In the genomic region with DNA sequence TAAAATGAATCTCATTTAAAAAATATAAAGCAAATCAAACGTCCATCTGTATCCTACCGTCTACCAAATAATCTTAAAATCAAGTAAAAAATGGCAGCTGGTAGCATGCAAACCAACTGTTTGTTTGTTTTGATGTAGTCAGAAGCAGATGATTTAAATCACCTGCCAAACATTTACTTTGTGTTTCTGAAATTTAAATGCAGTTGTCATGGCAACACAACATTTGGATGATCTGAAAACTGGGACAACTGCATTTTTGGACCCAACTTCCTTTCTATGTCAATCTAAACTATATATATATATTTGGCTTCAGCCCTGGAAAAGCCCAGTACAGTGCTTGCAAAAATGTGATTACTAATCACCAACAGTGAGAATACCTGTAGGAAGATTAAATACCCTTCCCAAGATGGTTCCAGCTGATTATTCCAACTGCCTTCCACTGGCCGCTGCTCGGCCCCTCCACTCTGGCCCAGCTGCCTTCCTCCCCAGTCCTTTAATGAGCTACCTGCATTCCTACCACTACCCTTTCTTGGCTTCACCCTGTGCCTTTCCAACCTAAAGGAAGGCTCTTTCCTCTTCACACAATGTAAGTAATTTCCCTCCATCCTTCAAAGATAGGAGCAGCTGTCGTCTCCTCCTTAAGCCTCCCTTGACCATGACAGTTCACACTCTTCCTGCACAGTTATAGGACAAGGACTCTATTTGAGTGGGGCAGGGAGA, we compare ENCODE assay signal across 2 cellular contexts.
TF ChIP-seq lines count a peak whose summit lies in the region.

No MANE protein-coding gene starts in this region.

TF ChIP-seq in GM23338, 12 proteins besides CTCF, POLR2A, EP300 and RAD21:
- TF ChIP-seq ZNF331 (CRISPR knock-in tag; IDR thresholded peaks at IDR 0.05; ENCODE audit: low read depth) (no peak), NANOG (IDR thresholded peaks at IDR 0.05; ENCODE audit: borderline replicate concordance) (no peak)

TF ChIP-seq in K562, 482 proteins besides CTCF, POLR2A, EP300 and RAD21 (continues in another document):
- TF ChIP-seq ETV6 (IDR thresholded peaks at IDR 0.05; ENCODE audit: borderline replicate concordance in 1 of 2, low read depth in 2 of 2, low read length in 1 of 2) = no peak
- TF ChIP-seq ETV6 (CRISPR knock-in tag; IDR thresholded peaks at IDR 0.05; ENCODE audit: borderline replicate concordance) = no peak
- TF ChIP-seq ZEB2 (IDR thresholded peaks at IDR 0.05) = 0 out of 2 replicates have a peak, but pooled peaks have one; percentile 21
- TF ChIP-seq CTBP1 (IDR thresholded peaks at IDR 0.05; ENCODE audit: borderline replicate concordance) = no peak
- TF ChIP-seq PYGO2 (tag; IDR thresholded peaks at IDR 0.05) = no peak
- TF ChIP-seq EHMT2 (IDR thresholded peaks at IDR 0.05) = 0 out of 2 replicates have a peak, but pooled peaks have one; percentile 15
- TF ChIP-seq RB1 (IDR thresholded peaks at IDR 0.05; ENCODE audit: low read depth) = no peak
- TF ChIP-seq, protein P1, sequence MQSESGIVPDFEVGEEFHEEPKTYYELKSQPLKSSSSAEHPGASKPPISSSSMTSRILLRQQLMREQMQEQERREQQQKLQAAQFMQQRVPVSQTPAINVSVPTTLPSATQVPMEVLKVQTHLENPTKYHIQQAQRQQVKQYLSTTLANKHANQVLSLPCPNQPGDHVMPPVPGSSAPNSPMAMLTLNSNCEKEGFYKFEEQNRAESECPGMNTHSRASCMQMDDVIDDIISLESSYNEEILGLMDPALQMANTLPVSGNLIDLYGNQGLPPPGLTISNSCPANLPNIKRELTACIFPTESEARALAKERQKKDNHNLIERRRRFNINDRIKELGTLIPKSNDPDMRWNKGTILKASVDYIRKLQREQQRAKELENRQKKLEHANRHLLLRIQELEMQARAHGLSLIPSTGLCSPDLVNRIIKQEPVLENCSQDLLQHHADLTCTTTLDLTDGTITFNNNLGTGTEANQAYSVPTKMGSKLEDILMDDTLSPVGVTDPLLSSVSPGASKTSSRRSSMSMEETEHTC (IDR thresholded peaks at IDR 0.05) = no peak
- TF ChIP-seq, protein P2, sequence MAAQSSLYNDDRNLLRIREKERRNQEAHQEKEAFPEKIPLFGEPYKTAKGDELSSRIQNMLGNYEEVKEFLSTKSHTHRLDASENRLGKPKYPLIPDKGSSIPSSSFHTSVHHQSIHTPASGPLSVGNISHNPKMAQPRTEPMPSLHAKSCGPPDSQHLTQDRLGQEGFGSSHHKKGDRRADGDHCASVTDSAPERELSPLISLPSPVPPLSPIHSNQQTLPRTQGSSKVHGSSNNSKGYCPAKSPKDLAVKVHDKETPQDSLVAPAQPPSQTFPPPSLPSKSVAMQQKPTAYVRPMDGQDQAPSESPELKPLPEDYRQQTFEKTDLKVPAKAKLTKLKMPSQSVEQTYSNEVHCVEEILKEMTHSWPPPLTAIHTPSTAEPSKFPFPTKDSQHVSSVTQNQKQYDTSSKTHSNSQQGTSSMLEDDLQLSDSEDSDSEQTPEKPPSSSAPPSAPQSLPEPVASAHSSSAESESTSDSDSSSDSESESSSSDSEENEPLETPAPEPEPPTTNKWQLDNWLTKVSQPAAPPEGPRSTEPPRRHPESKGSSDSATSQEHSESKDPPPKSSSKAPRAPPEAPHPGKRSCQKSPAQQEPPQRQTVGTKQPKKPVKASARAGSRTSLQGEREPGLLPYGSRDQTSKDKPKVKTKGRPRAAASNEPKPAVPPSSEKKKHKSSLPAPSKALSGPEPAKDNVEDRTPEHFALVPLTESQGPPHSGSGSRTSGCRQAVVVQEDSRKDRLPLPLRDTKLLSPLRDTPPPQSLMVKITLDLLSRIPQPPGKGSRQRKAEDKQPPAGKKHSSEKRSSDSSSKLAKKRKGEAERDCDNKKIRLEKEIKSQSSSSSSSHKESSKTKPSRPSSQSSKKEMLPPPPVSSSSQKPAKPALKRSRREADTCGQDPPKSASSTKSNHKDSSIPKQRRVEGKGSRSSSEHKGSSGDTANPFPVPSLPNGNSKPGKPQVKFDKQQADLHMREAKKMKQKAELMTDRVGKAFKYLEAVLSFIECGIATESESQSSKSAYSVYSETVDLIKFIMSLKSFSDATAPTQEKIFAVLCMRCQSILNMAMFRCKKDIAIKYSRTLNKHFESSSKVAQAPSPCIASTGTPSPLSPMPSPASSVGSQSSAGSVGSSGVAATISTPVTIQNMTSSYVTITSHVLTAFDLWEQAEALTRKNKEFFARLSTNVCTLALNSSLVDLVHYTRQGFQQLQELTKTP (IDR thresholded peaks at IDR 0.05; ENCODE audit: low read depth in 1 of 2, partially characterized antibody in 2 of 2) = no peak
- no peak for TF ChIP-seq HDAC2 (IDR thresholded peaks at IDR 0.05)
- 0 out of 2 replicates have a peak, but pooled peaks have one; percentile 38 for TF ChIP-seq CHAMP1 (IDR thresholded peaks at IDR 0.05)
- no peak for TF ChIP-seq HMBOX1 (IDR thresholded peaks at IDR 0.05)
- TF ChIP-seq L3MBTL2 (IDR thresholded peaks at IDR 0.05) = 0 out of 2 replicates have a peak, but pooled peaks have one; percentile 14
- TF ChIP-seq MYC (IDR thresholded peaks at IDR 0.05; ENCODE audit: low read depth, low read length) = no peak
- TF ChIP-seq MYC (CRISPR knock-in tag; IDR thresholded peaks at IDR 0.05; ENCODE audit: borderline replicate concordance, low read depth) = no peak
- TF ChIP-seq ARID1B (IDR thresholded peaks at IDR 0.05) = peak; percentile 20; the same call in 1 of the 2 replicates
- peak; percentile 36; the same call in 1 of the 2 replicates for TF ChIP-seq MXI1 (IDR thresholded peaks at IDR 0.05; ENCODE audit: low read depth, low read length)
- TF ChIP-seq TEAD4 (IDR thresholded peaks at IDR 0.05; ENCODE audit: low read length) = peak; percentile 25; the same call in 1 of the 2 replicates
- TF ChIP-seq TEAD4 (CRISPR knock-in tag; IDR thresholded peaks at IDR 0.05; ENCODE audit: borderline replicate concordance) = no peak
- TF ChIP-seq BMI1 (IDR thresholded peaks at IDR 0.05; ENCODE audit: low read length) = 0 out of 2 replicates have a peak, but pooled peaks have one; percentile 54
- no peak for TF ChIP-seq KAT7 (CRISPR knock-in tag; IDR thresholded peaks at IDR 0.05; ENCODE audit: borderline replicate concordance)
- TF ChIP-seq RBM22 (IDR thresholded peaks at IDR 0.05; ENCODE audit: low read depth, low read length, poor library complexity, severe bottlenecking) = no peak
- TF ChIP-seq PRPF4 (IDR thresholded peaks at IDR 0.05; ENCODE audit: insufficient read depth, low read depth, low read length, poor library complexity, severe bottlenecking) = no peak
- TF ChIP-seq, protein P3, sequence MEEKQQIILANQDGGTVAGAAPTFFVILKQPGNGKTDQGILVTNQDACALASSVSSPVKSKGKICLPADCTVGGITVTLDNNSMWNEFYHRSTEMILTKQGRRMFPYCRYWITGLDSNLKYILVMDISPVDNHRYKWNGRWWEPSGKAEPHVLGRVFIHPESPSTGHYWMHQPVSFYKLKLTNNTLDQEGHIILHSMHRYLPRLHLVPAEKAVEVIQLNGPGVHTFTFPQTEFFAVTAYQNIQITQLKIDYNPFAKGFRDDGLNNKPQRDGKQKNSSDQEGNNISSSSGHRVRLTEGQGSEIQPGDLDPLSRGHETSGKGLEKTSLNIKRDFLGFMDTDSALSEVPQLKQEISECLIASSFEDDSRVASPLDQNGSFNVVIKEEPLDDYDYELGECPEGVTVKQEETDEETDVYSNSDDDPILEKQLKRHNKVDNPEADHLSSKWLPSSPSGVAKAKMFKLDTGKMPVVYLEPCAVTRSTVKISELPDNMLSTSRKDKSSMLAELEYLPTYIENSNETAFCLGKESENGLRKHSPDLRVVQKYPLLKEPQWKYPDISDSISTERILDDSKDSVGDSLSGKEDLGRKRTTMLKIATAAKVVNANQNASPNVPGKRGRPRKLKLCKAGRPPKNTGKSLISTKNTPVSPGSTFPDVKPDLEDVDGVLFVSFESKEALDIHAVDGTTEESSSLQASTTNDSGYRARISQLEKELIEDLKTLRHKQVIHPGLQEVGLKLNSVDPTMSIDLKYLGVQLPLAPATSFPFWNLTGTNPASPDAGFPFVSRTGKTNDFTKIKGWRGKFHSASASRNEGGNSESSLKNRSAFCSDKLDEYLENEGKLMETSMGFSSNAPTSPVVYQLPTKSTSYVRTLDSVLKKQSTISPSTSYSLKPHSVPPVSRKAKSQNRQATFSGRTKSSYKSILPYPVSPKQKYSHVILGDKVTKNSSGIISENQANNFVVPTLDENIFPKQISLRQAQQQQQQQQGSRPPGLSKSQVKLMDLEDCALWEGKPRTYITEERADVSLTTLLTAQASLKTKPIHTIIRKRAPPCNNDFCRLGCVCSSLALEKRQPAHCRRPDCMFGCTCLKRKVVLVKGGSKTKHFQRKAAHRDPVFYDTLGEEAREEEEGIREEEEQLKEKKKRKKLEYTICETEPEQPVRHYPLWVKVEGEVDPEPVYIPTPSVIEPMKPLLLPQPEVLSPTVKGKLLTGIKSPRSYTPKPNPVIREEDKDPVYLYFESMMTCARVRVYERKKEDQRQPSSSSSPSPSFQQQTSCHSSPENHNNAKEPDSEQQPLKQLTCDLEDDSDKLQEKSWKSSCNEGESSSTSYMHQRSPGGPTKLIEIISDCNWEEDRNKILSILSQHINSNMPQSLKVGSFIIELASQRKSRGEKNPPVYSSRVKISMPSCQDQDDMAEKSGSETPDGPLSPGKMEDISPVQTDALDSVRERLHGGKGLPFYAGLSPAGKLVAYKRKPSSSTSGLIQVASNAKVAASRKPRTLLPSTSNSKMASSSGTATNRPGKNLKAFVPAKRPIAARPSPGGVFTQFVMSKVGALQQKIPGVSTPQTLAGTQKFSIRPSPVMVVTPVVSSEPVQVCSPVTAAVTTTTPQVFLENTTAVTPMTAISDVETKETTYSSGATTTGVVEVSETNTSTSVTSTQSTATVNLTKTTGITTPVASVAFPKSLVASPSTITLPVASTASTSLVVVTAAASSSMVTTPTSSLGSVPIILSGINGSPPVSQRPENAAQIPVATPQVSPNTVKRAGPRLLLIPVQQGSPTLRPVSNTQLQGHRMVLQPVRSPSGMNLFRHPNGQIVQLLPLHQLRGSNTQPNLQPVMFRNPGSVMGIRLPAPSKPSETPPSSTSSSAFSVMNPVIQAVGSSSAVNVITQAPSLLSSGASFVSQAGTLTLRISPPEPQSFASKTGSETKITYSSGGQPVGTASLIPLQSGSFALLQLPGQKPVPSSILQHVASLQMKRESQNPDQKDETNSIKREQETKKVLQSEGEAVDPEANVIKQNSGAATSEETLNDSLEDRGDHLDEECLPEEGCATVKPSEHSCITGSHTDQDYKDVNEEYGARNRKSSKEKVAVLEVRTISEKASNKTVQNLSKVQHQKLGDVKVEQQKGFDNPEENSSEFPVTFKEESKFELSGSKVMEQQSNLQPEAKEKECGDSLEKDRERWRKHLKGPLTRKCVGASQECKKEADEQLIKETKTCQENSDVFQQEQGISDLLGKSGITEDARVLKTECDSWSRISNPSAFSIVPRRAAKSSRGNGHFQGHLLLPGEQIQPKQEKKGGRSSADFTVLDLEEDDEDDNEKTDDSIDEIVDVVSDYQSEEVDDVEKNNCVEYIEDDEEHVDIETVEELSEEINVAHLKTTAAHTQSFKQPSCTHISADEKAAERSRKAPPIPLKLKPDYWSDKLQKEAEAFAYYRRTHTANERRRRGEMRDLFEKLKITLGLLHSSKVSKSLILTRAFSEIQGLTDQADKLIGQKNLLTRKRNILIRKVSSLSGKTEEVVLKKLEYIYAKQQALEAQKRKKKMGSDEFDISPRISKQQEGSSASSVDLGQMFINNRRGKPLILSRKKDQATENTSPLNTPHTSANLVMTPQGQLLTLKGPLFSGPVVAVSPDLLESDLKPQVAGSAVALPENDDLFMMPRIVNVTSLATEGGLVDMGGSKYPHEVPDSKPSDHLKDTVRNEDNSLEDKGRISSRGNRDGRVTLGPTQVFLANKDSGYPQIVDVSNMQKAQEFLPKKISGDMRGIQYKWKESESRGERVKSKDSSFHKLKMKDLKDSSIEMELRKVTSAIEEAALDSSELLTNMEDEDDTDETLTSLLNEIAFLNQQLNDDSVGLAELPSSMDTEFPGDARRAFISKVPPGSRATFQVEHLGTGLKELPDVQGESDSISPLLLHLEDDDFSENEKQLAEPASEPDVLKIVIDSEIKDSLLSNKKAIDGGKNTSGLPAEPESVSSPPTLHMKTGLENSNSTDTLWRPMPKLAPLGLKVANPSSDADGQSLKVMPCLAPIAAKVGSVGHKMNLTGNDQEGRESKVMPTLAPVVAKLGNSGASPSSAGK (IDR thresholded peaks at IDR 0.05) = 0 out of 2 replicates have a peak, but pooled peaks have one; percentile 15
- TF ChIP-seq, protein P4, sequence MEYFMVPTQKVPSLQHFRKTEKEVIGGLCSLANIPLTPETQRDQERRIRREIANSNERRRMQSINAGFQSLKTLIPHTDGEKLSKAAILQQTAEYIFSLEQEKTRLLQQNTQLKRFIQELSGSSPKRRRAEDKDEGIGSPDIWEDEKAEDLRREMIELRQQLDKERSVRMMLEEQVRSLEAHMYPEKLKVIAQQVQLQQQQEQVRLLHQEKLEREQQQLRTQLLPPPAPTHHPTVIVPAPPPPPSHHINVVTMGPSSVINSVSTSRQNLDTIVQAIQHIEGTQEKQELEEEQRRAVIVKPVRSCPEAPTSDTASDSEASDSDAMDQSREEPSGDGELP (CRISPR knock-in tag; IDR thresholded peaks at IDR 0.05; ENCODE audit: borderline replicate concordance) = no peak
- no peak for TF ChIP-seq NELFE (IDR thresholded peaks at IDR 0.05; ENCODE audit: insufficient read depth, insufficient read length)
- 0 out of 2 replicates have a peak, but pooled peaks have one; percentile 14 for TF ChIP-seq FOSL1 (tag; conservative IDR thresholded peaks at IDR 0.05)
- peak; percentile 24; the same call in 1 of the 2 replicates for TF ChIP-seq CBFA2T3 (IDR thresholded peaks at IDR 0.05)
- no peak for TF ChIP-seq GATAD2A (IDR thresholded peaks at IDR 0.05)
- TF ChIP-seq, protein P5, sequence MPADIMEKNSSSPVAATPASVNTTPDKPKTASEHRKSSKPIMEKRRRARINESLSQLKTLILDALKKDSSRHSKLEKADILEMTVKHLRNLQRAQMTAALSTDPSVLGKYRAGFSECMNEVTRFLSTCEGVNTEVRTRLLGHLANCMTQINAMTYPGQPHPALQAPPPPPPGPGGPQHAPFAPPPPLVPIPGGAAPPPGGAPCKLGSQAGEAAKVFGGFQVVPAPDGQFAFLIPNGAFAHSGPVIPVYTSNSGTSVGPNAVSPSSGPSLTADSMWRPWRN (IDR thresholded peaks at IDR 0.05; ENCODE audit: low read depth) = no peak
